ENCODE assay signal across 23 cellular contexts in genomic region chr7:35584990-35585389, GRCh38.
"Had no signal": no experiment of that assay in that cellular context is flagged by ENCODE, and none has a peak within 500 bp of the region (broad histone marks: within the 10 kb centered on the region; RNA-seq: fewer than 3 reads in every experiment).

No MANE protein-coding gene starts in this region.

- H3K4me3 ChIP-seq: K562, SJCRH30 had no signal

- H3K4me2 ChIP-seq: KMS-11 had no signal

- H3K36me3 ChIP-seq: SJCRH30 had no signal

- H3K9me3 ChIP-seq: SJCRH30 had no signal

- H3K27ac ChIP-seq: KMS-11, RWPE1, SJCRH30 had no signal

- ATAC-seq: K562, PC-3, SK-N-SH treated with all-trans-retinoic acid at 6 μM for 48 hours had no signal

- H3K9ac ChIP-seq: KMS-11 had no signal

- H3K4me1 ChIP-seq: SJCRH30 had no signal

- FAIRE-seq: K562 had no signal

- DNase-seq: Kasumi-1, MV-4-11, NCI-H1048, NCI-H1105, NCI-H1417, NCI-H1436 treated with DMSO at 0.1 percent for 48 hours, NCI-H1694, NCI-H187 treated with DMSO at 0.1 percent for 48 hours, NCI-H2029 treated with DMSO at 0.1 percent for 48 hours, NCI-H2171, NCI-H226, NCI-H446, NCI-H510A, NCI-H524 treated with DMSO at 0.1 percent for 48 hours, NCI-H69, NCI-H774, PC-3, SHP77 treated with DMSO at 0.1 percent for 48 hours, SJCRH30 had no signal
